In genomic region chr7:87878208-87878735, GRCh38 we compare ENCODE assay signal across 10 cellular contexts. TPM values are rescaled to one million over a fixed set of nuclear protein-coding genes. Genes with fewer than 3 reads are reported as not detected.
A peak's percentile ranks its signal among the peaks of the same experiment; 100 is the strongest.
DNase-seq lines count a peak whose midpoint lies in the region; ATAC-seq, FAIRE-seq and TF ChIP-seq lines count a peak whose summit lies in the region.
"Had no signal": no experiment of that assay in that cellular context is flagged by ENCODE, and none has a peak within 500 bp of the region (broad histone marks: within the 10 kb centered on the region; RNA-seq: fewer than 3 reads in every experiment).

No MANE protein-coding gene starts in this region.

- FAIRE-seq in A549 (lab: Jason Lieb, UNC): no peak

- 54% methylated on average over 3 of the region's 3 CpGs for WGBS in A549 (ENCODE audit: missing lambda C conversion rate)

- H3K4me1 ChIP-seq in A549 (peaks cover 20% of the 10 kb centered on the region), vagina (peaks cover 27% of the 10 kb centered on the region)

- H3K27ac ChIP-seq in A549 (no peak overlapping the region), vagina (no peak overlapping the region)
- H3K27ac ChIP-seq: colonic mucosa had no signal

- no peak for TF ChIP-seq POLR2A in A549 (IDR thresholded peaks at IDR 0.05; ENCODE audit: low read length)
- TF ChIP-seq POLR2A in vagina (IDR thresholded peaks at IDR 0.05): no peak

- no peaks in the 10 kb centered on the region for H3K36me3 ChIP-seq in vagina
- H3K36me3 ChIP-seq: colonic mucosa had no signal

- TF ChIP-seq EP300 in A549 (IDR thresholded peaks at IDR 0.05): no peak

- CTCF ChIA-PET in A549 (lab: Yijun Ruan, JAX): interaction anchor here (1.1 to 1.7 kb wide), 3 partner anchors 8 to 81 kb away, joined by 3 to 8 read pairs (median 3); no protein-coding TSS in a partner anchor
- CTCF ChIA-PET in HEK293T (lab: Yijun Ruan, JAX): no interaction called here

- TF ChIP-seq CTCF in A549 (IDR thresholded peaks at IDR 0.05) (no peak), vagina (IDR thresholded peaks at IDR 0.05) (no peak)

- no peak for ATAC-seq in A549

- peak overlapping the region; percentile 82 for H3K4me2 ChIP-seq in A549

- no peak for TF ChIP-seq RAD21 in A549 (conservative IDR thresholded peaks at IDR 0.05 in 1 of 2, IDR thresholded peaks at IDR 0.05 in 1 of 2)

- DNase-seq in A549 (ENCODE audit: low read depth in 1 of 2, low spot score in 1 of 2): no peak
- peak; percentile 20 for DNase-seq in SW480 (ENCODE audit: low spot score)
- DNase-seq in fibroblast of peridontal ligament (ENCODE audit: extremely low read depth): peak; percentile 51
- no peak for DNase-seq in HEK293T (ENCODE audit: extremely low spot score)
- no peak for DNase-seq in DMS53 treated with DMSO at 0.1 percent for 48 hours (lab: John Stamatoyannopoulos, UW; ENCODE audit: unreplicated experiment)
- DNase-seq in stimulated activated CD4-positive, alpha-beta T cell treated with anti-CD3 and anti-CD28 coated beads, Interleukin-15, amount 100 ng/mL, for 24 hours: no peak
- DNase-seq in vagina (ENCODE audit: extremely low spot score in 2 of 2): no peak
- DNase-seq: colonic mucosa, midbrain had no signal

- intact Hi-C loops in vagina (cut with DNase I): loop anchor here (10.0 kb wide), 1 partner anchor 237 kb away; no protein-coding TSS in a partner anchor

- H3K4me3 ChIP-seq in A549 (peak overlapping the region; percentile 94), GM08714 (ENCODE audit: low read length) (peak overlapping the region; percentile 93; the same call in 1 of the 2 replicates), vagina (no peak overlapping the region)

- POLR2A ChIA-PET in A549 (lab: Yijun Ruan, JAX) (no interaction called here), HEK293T (lab: Yijun Ruan, JAX) (no interaction called here)

- no peaks in the 10 kb centered on the region for H3K9me3 ChIP-seq in A549
- no peaks in the 10 kb centered on the region for H3K9me3 ChIP-seq in vagina
- H3K9me3 ChIP-seq: colonic mucosa had no signal

- H3K27me3 ChIP-seq in vagina: no peaks in the 10 kb centered on the region
- H3K27me3 ChIP-seq: colonic mucosa had no signal

TF ChIP-seq in A549, 52 proteins besides CTCF, POLR2A, EP300 and RAD21:
- TF ChIP-seq HOXB13 (CRISPR knock-in tag; IDR thresholded peaks at IDR 0.05; ENCODE audit: low read depth) (no peak), FOXS1 (CRISPR knock-in tag; IDR thresholded peaks at IDR 0.05) (no peak)
TF ChIP-seq in A549: peak in this region for 0.

TF ChIP-seq in HEK293T, 16 proteins besides CTCF, POLR2A, EP300 and RAD21:
- TF ChIP-seq L3MBTL2 (conservative IDR thresholded peaks at IDR 0.05) (no peak), FOXK2 (IDR thresholded peaks at IDR 0.05) (no peak), NFRKB (IDR thresholded peaks at IDR 0.05) (no peak), LEF1 (IDR thresholded peaks at IDR 0.05; ENCODE audit: borderline replicate concordance) (no peak)

RNA-seq across cellular contexts. Expression of gene DBF4, which starts 2.0 kb away (rescaled TPM):
- polyA plus RNA-seq in A549 (2011; rRNA removed) (17.3 and 29.3 TPM in 2 replicates), A549 (2017; fragmentation: RNase III; extraction: RNeasy Plus Mini Kit Qiagen cat#74134 plus additional on column Dnase treatment) (27.8 to 30.0 TPM (median 28.2 TPM) in 3 replicates)
- 11.0 and 12.6 TPM in 2 replicates for polyA plus RNA-seq in A549 (2012; cell fraction: cytosol; rRNA removed)
- polyA plus RNA-seq in A549 (2012; cell fraction: nucleus; rRNA removed): 9.0 and 9.4 TPM in 2 replicates
- polyA minus RNA-seq in A549 (2011; rRNA and poly(A)+ RNA removed): 3.6 and 3.8 TPM in 2 replicates
- 8.3 TPM for total RNA-seq in vagina

RNA-seq across cellular contexts. Expression of gene SLC25A40, which starts 2.1 kb away (rescaled TPM):
- polyA plus RNA-seq in A549 (2011; rRNA removed): 19.5 and 22.0 TPM in 2 replicates
- polyA plus RNA-seq in A549 (2012; cell fraction: cytosol; rRNA removed): 3.1 and 3.7 TPM in 2 replicates
- 3.3 and 4.2 TPM in 2 replicates for polyA plus RNA-seq in A549 (2012; cell fraction: nucleus; rRNA removed)
- polyA plus RNA-seq in A549 (2017; fragmentation: RNase III; extraction: RNeasy Plus Mini Kit Qiagen cat#74134 plus additional on column Dnase treatment): 9.4 to 11.8 TPM (median 10.1 TPM) in 3 replicates
- 3.2 and 6.4 TPM in 2 replicates for polyA minus RNA-seq in A549 (2011; rRNA and poly(A)+ RNA removed)
- total RNA-seq in vagina: 30.0 TPM

RNA-seq across cellular contexts. Expression of gene ADAM22, which starts 55.8 kb away (rescaled TPM):
- polyA plus RNA-seq in A549 (2011; rRNA removed) (0.38 and 0.59 TPM in 2 replicates), A549 (2017; fragmentation: RNase III; extraction: RNeasy Plus Mini Kit Qiagen cat#74134 plus additional on column Dnase treatment) (0.29 to 0.53 TPM (median 0.52 TPM) in 3 replicates)
- polyA plus RNA-seq in A549 (2012; cell fraction: cytosol; rRNA removed): 0.09 and 0.12 TPM in 2 replicates
- polyA plus RNA-seq in A549 (2012; cell fraction: nucleus; rRNA removed): 0.10 and 0.31 TPM in 2 replicates
- polyA minus RNA-seq in A549 (2011; rRNA and poly(A)+ RNA removed): 0.79 and 0.97 TPM in 2 replicates
- 6.1 TPM for total RNA-seq in vagina

Comparison
In these comparisons a context has a peak if more than half of its experiments do, and no peak if none do; other contexts are left out.
1. DNase-seq: peak in SW480 (single experiment) and fibroblast of peridontal ligament (single experiment); none in A549 (0 of 2), HEK293T (single experiment), DMS53 treated with DMSO at 0.1 percent for 48 hours (single experiment), stimulated activated CD4-positive, alpha-beta T cell treated with anti-CD3 and anti-CD28 coated beads, Interleukin-15, amount 100 ng/mL, for 24 hours (single experiment) and vagina (0 of 2).
2. H3K4me3 ChIP-seq: peak in A549 (single experiment) and GM08714 (single experiment); none in vagina (0 of 2).